ENCODE assay signal across 9 cellular contexts in the genomic region with DNA sequence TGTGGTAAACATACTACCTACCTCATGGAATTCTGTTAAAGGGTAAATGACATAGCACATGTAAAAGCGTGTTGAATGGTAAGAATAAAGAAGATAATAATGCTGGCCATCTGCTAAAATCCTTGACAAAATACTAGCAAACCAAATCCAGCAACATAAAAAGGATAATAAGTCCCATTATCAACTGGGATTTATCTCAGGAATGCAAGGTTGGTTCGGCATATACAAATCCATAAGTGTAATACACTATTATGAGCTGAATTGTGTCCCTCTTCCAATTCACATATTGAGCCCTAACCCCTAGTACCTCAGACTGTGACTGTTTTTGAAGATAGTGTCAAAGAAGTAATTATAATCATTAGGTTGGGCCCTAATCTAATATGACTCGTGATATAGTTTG. TPM values are rescaled to one million over a fixed set of nuclear protein-coding genes. Genes with fewer than 3 reads are reported as not detected.
"Had no signal": no experiment of that assay in that cellular context is flagged by ENCODE, and none has a peak within 500 bp of the region (broad histone marks: within the 10 kb centered on the region; RNA-seq: fewer than 3 reads in every experiment).

No MANE protein-coding gene starts in this region.

- H3K9me3 ChIP-seq: HAP-1 had no signal

- H3K9ac ChIP-seq: GM23248 had no signal

- H3K4me3 ChIP-seq: GM23248, HAP-1 had no signal

- H3K27ac ChIP-seq: HL-60 had no signal

- FAIRE-seq: HepG2 had no signal

- DNase-seq: GM23248, GOT3, H7, HFFc6 had no signal

- H2AFZ ChIP-seq: GM23248 had no signal

- ATAC-seq: HCT116, HepG2 had no signal

RNA-seq across cellular contexts. Expression of a gene that starts 48.8 kb away (rescaled TPM):
- total RNA-seq: GM23248, H4, H7, HFFc6 had no signal
- polyA plus RNA-seq: GM23248 had no signal
